23 cellular contexts compared by ENCODE assay signal in the genomic region with DNA sequence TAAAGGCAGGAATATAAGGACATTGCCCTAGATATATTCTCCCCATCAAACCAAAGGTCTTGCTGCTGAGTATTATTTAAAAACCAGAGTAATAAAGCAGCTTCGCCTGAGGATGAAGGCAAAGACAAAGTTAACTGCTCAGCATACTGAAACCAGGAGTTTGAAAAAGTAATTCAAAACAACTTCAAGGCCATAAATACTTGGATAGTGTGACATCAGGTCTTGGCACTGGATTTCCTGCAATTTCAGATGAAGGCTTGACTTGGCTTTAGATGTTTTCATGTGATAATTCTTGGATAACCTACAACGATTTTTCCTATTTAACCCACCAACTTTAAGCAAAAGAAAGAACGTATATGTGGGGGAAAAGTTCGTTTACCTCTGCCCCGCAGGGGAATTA. TPM values are rescaled to one million over a fixed set of nuclear protein-coding genes. Genes with fewer than 3 reads are reported as not detected.
DNase-seq lines count a peak whose midpoint lies in the region; ATAC-seq, FAIRE-seq and TF ChIP-seq lines count a peak whose summit lies in the region.
"Had no signal": no experiment of that assay in that cellular context is flagged by ENCODE, and none has a peak within 500 bp of the region (broad histone marks: within the 10 kb centered on the region; RNA-seq: fewer than 3 reads in every experiment).

No MANE protein-coding gene starts in this region.

- no peak overlapping the region for H3K4me2 ChIP-seq in HepG2 (ENCODE audit: low read depth, low read length)
- H3K4me2 ChIP-seq: PC-9 had no signal

- peaks cover 15% of the 10 kb centered on the region for H3K36me3 Mint-ChIP-seq in activated naive CD8-positive, alpha-beta T cell
- H3K36me3 Mint-ChIP-seq in immature natural killer cell: peaks cover 0 to 14% (median 9%) of the 10 kb centered on the region in 3 donors

- H3K9me3 ChIP-seq in HepG2 (ENCODE audit: low read length) (no peaks in the 10 kb centered on the region), right lobe of liver (no peaks in the 10 kb centered on the region)
- H3K9me3 ChIP-seq: colonic mucosa, SJCRH30, suprapubic skin, uterus had no signal

- H3K27me3 Mint-ChIP-seq in activated naive CD8-positive, alpha-beta T cell: no peaks in the 10 kb centered on the region
- H3K27me3 Mint-ChIP-seq in immature natural killer cell (ENCODE audit: low read depth in 3 of 3): no peaks in the 10 kb centered on the region
- H3K27me3 Mint-ChIP-seq: activated B cell treated with CpG ODN at 0.5 μM for 24 hours; activated CD4-positive, alpha-beta memory T cell treated with anti-CD3 and anti-CD28 coated beads, Interleukin-2, amount 10 ng/mL, durations not matched to agents 7 days and 5 days had no signal

- no peak overlapping the region for H2AFZ ChIP-seq in HepG2 (ENCODE audit: low read length)
- H2AFZ ChIP-seq: PC-9 had no signal

- H3K4me3 Mint-ChIP-seq in activated naive CD8-positive, alpha-beta T cell: no peak overlapping the region
- no peak overlapping the region for H3K4me3 Mint-ChIP-seq in immature natural killer cell
- H3K4me3 Mint-ChIP-seq: activated B cell treated with CpG ODN at 0.5 μM for 24 hours; activated CD4-positive, alpha-beta memory T cell treated with anti-CD3 and anti-CD28 coated beads, Interleukin-2, amount 10 ng/mL, durations not matched to agents 7 days and 5 days had no signal

- ATAC-seq in HepG2 (no peak), right lobe of liver (no peak), GM21529 (IDR thresholded peaks at IDR 0.05; ENCODE audit: unreplicated experiment) (no peak)
- ATAC-seq: right cardiac atrium had no signal

- H3K79me2 ChIP-seq in HepG2 (ENCODE audit: insufficient read depth, low read length): peaks cover 5% of the 10 kb centered on the region

- no peaks in the 10 kb centered on the region; a peak in 1 of 5 replicates for H3K27me3 ChIP-seq in HepG2 (ENCODE audit: control insufficient read depth in 1 of 2, insufficient read depth in 2 of 2, low read length in 2 of 2)
- H3K27me3 ChIP-seq in right lobe of liver: no peaks in the 10 kb centered on the region
- H3K27me3 ChIP-seq: colonic mucosa, SJCRH30, suprapubic skin, uterus had no signal

- H3K4me1 Mint-ChIP-seq in activated naive CD8-positive, alpha-beta T cell (ENCODE audit: low read depth): peaks cover 41% of the 10 kb centered on the region
- peaks cover 9 to 19% of the 10 kb centered on the region in 2 donors for H3K4me1 Mint-ChIP-seq in immature natural killer cell

- TF ChIP-seq POLR2A in HepG2 (IDR thresholded peaks at IDR 0.05; ENCODE audit: insufficient read depth in 1 of 2, low read depth in 2 of 2, low read length in 2 of 2) (no peak), right lobe of liver (IDR thresholded peaks at IDR 0.05) (no peak)

- no peaks in the 10 kb centered on the region for H3K9me3 Mint-ChIP-seq in activated naive CD8-positive, alpha-beta T cell (ENCODE audit: low read depth)
- no peaks in the 10 kb centered on the region for H3K9me3 Mint-ChIP-seq in immature natural killer cell
- H3K9me3 Mint-ChIP-seq: activated B cell treated with CpG ODN at 0.5 μM for 24 hours; activated CD4-positive, alpha-beta memory T cell treated with anti-CD3 and anti-CD28 coated beads, Interleukin-2, amount 10 ng/mL, durations not matched to agents 7 days and 5 days had no signal

- TF ChIP-seq CTCF in HepG2 (CRISPR knock-in tag; IDR thresholded peaks at IDR 0.05) (no peak), right lobe of liver (IDR thresholded peaks at IDR 0.05) (no peak)

- in situ Hi-C loops in HepG2 (cut with HindIII; ENCODE audit: extremely low pct_ligation_motif_present, low pct_unique_long_range_greater_than_20kb): no loop called here

- CTCF ChIA-PET in HepG2 (lab: Yijun Ruan, JAX; ENCODE audit: low intra/inter-chr PET ratio, low total read pairs): no interaction called here

- intact Hi-C loops in HepG2 (cut with micrococcal nuclease; ENCODE audit: unreplicated experiment) (no loop called here), right lobe of liver (cut with DNase I) (no loop called here)

- H3K27ac ChIP-seq in HepG2 (ENCODE audit: extremely low read length, insufficient read depth, low read length) (no peak overlapping the region), right lobe of liver (no peak overlapping the region)
- H3K27ac ChIP-seq: colonic mucosa, SJCRH30, suprapubic skin, uterus had no signal

- H3K27ac Mint-ChIP-seq in activated naive CD8-positive, alpha-beta T cell: peak overlapping the region; percentile 50
- no peak overlapping the region for H3K27ac Mint-ChIP-seq in immature natural killer cell
- H3K27ac Mint-ChIP-seq: activated B cell treated with CpG ODN at 0.5 μM for 24 hours had no signal

- DNase-seq in HepG2 (ENCODE audit: low spot score) (no peak), right lobe of liver (no peak), fibroblast of the conjunctiva (ENCODE audit: low read depth) (peak; percentile 35), T1000 (lab: John Stamatoyannopoulos, UW) (no peak), GM03348 (ENCODE audit: low spot score) (no peak), immature natural killer cell (no peak)
- DNase-seq: activated B cell treated with CpG ODN at 0.5 μM for 24 hours; activated CD4-positive, alpha-beta memory T cell treated with anti-CD3 and anti-CD28 coated beads, Interleukin-2, amount 10 ng/mL, durations not matched to agents 7 days and 5 days; activated naive CD4-positive, alpha-beta T cell treated with anti-CD3 and anti-CD28 coated beads, Interleukin-2, amount 50 U/mL, for 16 hours; activated T-cell treated with anti-CD3 and anti-CD28 coated beads, Interleukin-2, amount 50 U/mL, for 1 hour; colonic mucosa; GF-D8; hippocampal formation; NCI-H187; PC-9; right cardiac atrium; SJCRH30; stimulated activated CD4-positive, alpha-beta T cell treated with anti-CD3 and anti-CD28 coated beads, Interleukin-15, amount 100 ng/mL, for 24 hours; uterus had no signal

- H4K20me1 ChIP-seq in HepG2 (ENCODE audit: insufficient read depth, low read length): peaks cover 7% of the 10 kb centered on the region; the same call in 1 of the 2 replicates

- WGBS in HepG2 (ENCODE audit: low lambda C conversion rate): 90% methylated on average over 5 of the region's 5 CpGs
- 56% methylated on average over 5 of the region's 5 CpGs for WGBS in right lobe of liver (ENCODE audit: insufficient coverage, low coverage, low lambda C conversion rate, missing lambda C conversion rate)

- TF ChIP-seq RAD21 in HepG2 (CRISPR knock-in tag; IDR thresholded peaks at IDR 0.05): no peak

- H3K4me1 ChIP-seq in HepG2 (ENCODE audit: insufficient read depth, low read length): peaks cover 14% of the 10 kb centered on the region
- peaks cover 0 to 10% (median 0%) of the 10 kb centered on the region in 4 donors for H3K4me1 ChIP-seq in right lobe of liver
- H3K4me1 ChIP-seq: colonic mucosa, SJCRH30 had no signal

- no peak for FAIRE-seq in HepG2 (lab: Jason Lieb, UNC)
- FAIRE-seq: keratinocyte had no signal

- POLR2A ChIA-PET in HepG2 (lab: Yijun Ruan, JAX): no interaction called here

- TF ChIP-seq EP300 in HepG2 (IDR thresholded peaks at IDR 0.05; ENCODE audit: low read depth in 2 of 2, low read length in 2 of 2) (no peak), HepG2 (CRISPR knock-in tag; IDR thresholded peaks at IDR 0.05; ENCODE audit: borderline replicate concordance) (no peak)

- peaks cover 10 to 43% of the 10 kb centered on the region in 2 experiments for H3K36me3 ChIP-seq in HepG2 (replicated peaks in 1 of 2; ENCODE audit: control insufficient read depth in 1 of 2, insufficient read depth in 2 of 2, low read length in 2 of 2)
- H3K36me3 ChIP-seq in right lobe of liver: peaks cover 5 to 51% (median 24%) of the 10 kb centered on the region in 4 donors
- H3K36me3 ChIP-seq: uterus had no signal

- no TSS peak for BruUV-seq in HepG2 (replicated peaks; lab: Mats Ljungman, UMichigan)

- H3K4me3 ChIP-seq in HepG2 (replicated peaks in 1 of 3; ENCODE audit: insufficient read depth in 1 of 3, low read depth in 2 of 3, low read length in 3 of 3): no peak overlapping the region
- H3K4me3 ChIP-seq in right lobe of liver: no peak overlapping the region
- H3K4me3 ChIP-seq: colonic mucosa, PC-9, SJCRH30, suprapubic skin, uterus had no signal

- no peak overlapping the region for H3K9ac ChIP-seq in HepG2 (ENCODE audit: insufficient read depth, low read depth, low read length)

TF ChIP-seq in HepG2, 621 proteins besides CTCF, POLR2A, EP300 and RAD21 (continues in another document):
- no peak for TF ChIP-seq ZNF335 (CRISPR knock-in tag; IDR thresholded peaks at IDR 0.05)

RNA-seq across cellular contexts. Expression of a gene that starts 10.6 kb away (rescaled TPM):
- total RNA-seq in HepG2 (2016; rRNA removed; fragmentation: Illumina TruSeq; extraction: Trizol) (537 and 796 TPM in 2 replicates), right lobe of liver (1,000 to 10,000 TPM in 1 of 6 experiments, 100 to 1,000 TPM in 5; 398 to 1,176 (median 518) TPM)
- 111 and 115 TPM in 2 replicates for total RNA-seq in HepG2 (2016; cell fraction: cytosol; rRNA removed; fragmentation: Illumina TruSeq; extraction: Trizol; ENCODE audit: low read depth)
- total RNA-seq in HepG2 (2016; cell fraction: insoluble cytoplasmic fraction; rRNA removed; fragmentation: Illumina TruSeq; extraction: Trizol): 560 and 812 TPM in 2 replicates
- 188 and 193 TPM in 2 replicates for total RNA-seq in HepG2 (2016; cell fraction: membrane; rRNA removed; fragmentation: Illumina TruSeq; extraction: Trizol)
- 192 and 198 TPM in 2 replicates for total RNA-seq in HepG2 (2016; cell fraction: nucleus; rRNA removed; fragmentation: Illumina TruSeq; extraction: Trizol)
- polyA plus RNA-seq in HepG2 (2011; rRNA removed) (220 and 317 TPM in 2 replicates), immature natural killer cell (100 to 1,000 TPM; 265 to 433 (median 333) TPM)
- polyA plus RNA-seq in HepG2 (2011; cell fraction: cytosol; rRNA removed): 351 and 366 TPM in 2 replicates
- 86.6 and 92.5 TPM in 2 replicates for polyA plus RNA-seq in HepG2 (2011; cell fraction: nucleus; rRNA removed)
- polyA plus RNA-seq in HepG2 (2012): 298 and 405 TPM in 2 replicates
- polyA plus RNA-seq in HepG2 (2016; cell fraction: cytosol; fragmentation: Illumina TruSeq; extraction: Trizol; ENCODE audit: low read depth): 103 and 124 TPM in 2 replicates
- 763 and 855 TPM in 2 replicates for polyA plus RNA-seq in HepG2 (2016; cell fraction: insoluble cytoplasmic fraction; fragmentation: Illumina TruSeq; extraction: Trizol; ENCODE audit: low read depth)
- polyA plus RNA-seq in HepG2 (2016; cell fraction: membrane; fragmentation: Illumina TruSeq; extraction: Trizol; ENCODE audit: low read depth): 153 and 169 TPM in 2 replicates
- polyA plus RNA-seq in HepG2 (2016; cell fraction: nucleus; fragmentation: Illumina TruSeq; extraction: Trizol; ENCODE audit: insufficient read depth, low read depth): 306 and 314 TPM in 2 replicates
- polyA minus RNA-seq in HepG2 (2011; rRNA and poly(A)+ RNA removed; ENCODE audit: low replicate concordance): 81.8 and 102 TPM in 2 replicates
- 290 and 341 TPM in 2 replicates for polyA minus RNA-seq in HepG2 (2011; cell fraction: cytosol; rRNA and poly(A)+ RNA removed)
- 57.2 and 63.5 TPM in 2 replicates for polyA minus RNA-seq in HepG2 (2011; cell fraction: nucleus; rRNA and poly(A)+ RNA removed)
